ENCODE assay signal across 17 cellular contexts in genomic region chr10:116316533-116316932, GRCh38. TPM values are rescaled to one million over a fixed set of nuclear protein-coding genes. Genes with fewer than 3 reads are reported as not detected.
DNase-seq lines count a peak whose midpoint lies in the region; TF ChIP-seq lines count a peak whose summit lies in the region.
"Had no signal": no experiment of that assay in that cellular context is flagged by ENCODE, and none has a peak within 500 bp of the region (broad histone marks: within the 10 kb centered on the region; RNA-seq: fewer than 3 reads in every experiment).

No MANE protein-coding gene starts in this region.

- no peak overlapping the region for H3K4me2 ChIP-seq in mammary epithelial cell (ENCODE audit: insufficient read depth, low read depth, low read length)

- TF ChIP-seq CTCF in mammary epithelial cell (conservative IDR thresholded peaks at IDR 0.05 in 1 of 2, IDR thresholded peaks at IDR 0.05 in 1 of 2; ENCODE audit: extremely low read depth in 1 of 2, insufficient read depth in 1 of 2, low read depth in 1 of 2, low read length in 2 of 2) = no peak

- no peak overlapping the region for H3K4me3 ChIP-seq in mammary epithelial cell (replicated peaks in 1 of 3; ENCODE audit: insufficient read depth in 1 of 3, low read depth in 2 of 3, low read length in 3 of 3)

- no peaks in the 10 kb centered on the region for H3K9me3 ChIP-seq in mammary epithelial cell (replicated peaks; ENCODE audit: insufficient read depth, low read length)

- H3K4me1 ChIP-seq in mammary epithelial cell (ENCODE audit: insufficient read depth, low read length) = no peaks in the 10 kb centered on the region

- peaks cover 2% of the 10 kb centered on the region for H3K27me3 ChIP-seq in mammary epithelial cell (ENCODE audit: insufficient read depth, low read length)

- H4K20me1 ChIP-seq in mammary epithelial cell (ENCODE audit: insufficient read depth, low read length) = no peaks in the 10 kb centered on the region

- no peaks in the 10 kb centered on the region for H3K36me3 ChIP-seq in mammary epithelial cell (ENCODE audit: insufficient read depth, low read length)

- H2AFZ ChIP-seq in mammary epithelial cell (ENCODE audit: low read depth, low read length) = no peak overlapping the region

- CTCF ChIA-PET in mammary epithelial cell (lab: Charles Lee; ENCODE audit: low non-redundant PET) = no interaction called here

- H3K79me2 ChIP-seq in mammary epithelial cell (ENCODE audit: insufficient read depth, low read length) = no peaks in the 10 kb centered on the region

- no peak overlapping the region for H3K9ac ChIP-seq in mammary epithelial cell (ENCODE audit: insufficient read depth, low read length)

- 0% methylated on average over 2 of the region's 2 CpGs for WGBS in mammary epithelial cell (ENCODE audit: low coverage, missing lambda C conversion rate)

- in situ Hi-C loops in mammary epithelial cell (cut with MboI; ENCODE audit: low sequenced_read_pairs in 2 of 2) = no loop called here

- DNase-seq in Daoy (ENCODE audit: low read depth) (peak; percentile 41), H4 (ENCODE audit: low spot score) (peak; percentile 36), NCI-H524 (lab: John Stamatoyannopoulos, UW) (peak; percentile 35 to 77), foreskin melanocyte (peak; percentile 11), mammary epithelial cell (no peak), dedifferentiated amniotic fluid mesenchymal stem cell (ENCODE audit: extremely low spot score) (no peak), AG08395 (ENCODE audit: low spot score) (no peak)
- DNase-seq in stimulated activated naive CD4-positive, alpha-beta T cell (lab: John Stamatoyannopoulos, UW) = no peak
- DNase-seq: activated CD8-positive, alpha-beta memory T cell treated with anti-CD3 and anti-CD28 coated beads for 24 hours; activated naive CD4-positive, alpha-beta T cell; left cardiac atrium; NCI-H2081 had no signal

- no TSS peak for BruUV-seq in mammary epithelial cell (replicated peaks; lab: Mats Ljungman, UMichigan)

- intact Hi-C loops in mammary epithelial cell (cut with micrococcal nuclease) = no loop called here

- dilution Hi-C loops in mammary epithelial cell (cut with HindIII; ENCODE audit: low sequenced_read_pairs) = no loop called here

- H3K27ac ChIP-seq in mammary epithelial cell (ENCODE audit: insufficient read depth, low read depth, low read length) = no peak overlapping the region

RNA-seq across cellular contexts. Expression of gene CCDC172, which starts 7.7 kb away (rescaled TPM):
- not detected in 2 replicates for total RNA-seq in Daoy (2014; rRNA removed; shearing (Covaris generic))
- 0.06 and 0.41 TPM in 2 replicates for total RNA-seq in H4 (2014; rRNA removed; shearing (Covaris generic))
- not detected for total RNA-seq in mammary epithelial cell
- not detected for polyA plus RNA-seq in mammary epithelial cell
- polyA minus RNA-seq in mammary epithelial cell = not detected
- total RNA-seq: bronchial epithelial cell, left cardiac atrium, RPMI7951, subcutaneous adipose tissue had no signal
- polyA plus RNA-seq: BJ, IgD-negative memory B cell had no signal

RNA-seq across cellular contexts. Expression of gene GFRA1, which starts 43.5 kb away (rescaled TPM):
- total RNA-seq in Daoy (2014; rRNA removed; shearing (Covaris generic)) = 0.80 and 1.1 TPM in 2 replicates
- total RNA-seq in H4 (2014; rRNA removed; shearing (Covaris generic)) = 1.7 and 2.6 TPM in 2 replicates
- under 1 TPM in 1 of 2 donors, not detected in 1; 0.17 TPM for total RNA-seq in mammary epithelial cell
- 0.02 TPM for polyA plus RNA-seq in mammary epithelial cell
- not detected for polyA minus RNA-seq in mammary epithelial cell
- polyA plus RNA-seq: IgD-negative memory B cell had no signal

Comparison
In these comparisons a context has a peak if more than half of its experiments do, and no peak if none do; other contexts are left out.
1. DNase-seq: peak in Daoy (single experiment), H4 (single experiment), NCI-H524 (2 of 2) and foreskin melanocyte (single experiment); none in mammary epithelial cell (single experiment), dedifferentiated amniotic fluid mesenchymal stem cell (single experiment), AG08395 (single experiment) and stimulated activated naive CD4-positive, alpha-beta T cell (0 of 6).